In genomic region chr16:16884451-16884850, GRCh38 we compare ENCODE assay signal across 23 cellular contexts.
"Had no signal": no experiment of that assay in that cellular context is flagged by ENCODE, and none has a peak within 500 bp of the region (broad histone marks: within the 10 kb centered on the region; RNA-seq: fewer than 3 reads in every experiment).

No MANE protein-coding gene starts in this region.

- H3K4me1 ChIP-seq: colonic mucosa, esophagus squamous epithelium, foreskin keratinocyte, gastrocnemius medialis, gastroesophageal sphincter, heart left ventricle, heart right ventricle had no signal

- H3K9me3 ChIP-seq: colonic mucosa, esophagus squamous epithelium, gastrocnemius medialis, gastroesophageal sphincter, heart left ventricle, heart right ventricle had no signal

- H3K27ac Mint-ChIP-seq: dendritic cell treated with granulocyte-macrophage colony-stimulating factor and Interleukin-4, amounts not matched to agents 40 ng/mL and 50 ng/mL, for 4 days; effector memory CD8-positive, alpha-beta T cell; endodermal cell had no signal

- H3K36me3 ChIP-seq: colonic mucosa, esophagus squamous epithelium, gastrocnemius medialis, gastroesophageal sphincter, heart left ventricle, heart right ventricle had no signal

- H3K4me3 Mint-ChIP-seq: dendritic cell treated with granulocyte-macrophage colony-stimulating factor and Interleukin-4, amounts not matched to agents 40 ng/mL and 50 ng/mL, for 4 days; effector memory CD8-positive, alpha-beta T cell; endodermal cell had no signal

- ATAC-seq: effector memory CD8-positive, alpha-beta T cell; esophagus mucosa; foreskin keratinocyte; gastrocnemius medialis; gastroesophageal sphincter; heart left ventricle; heart right ventricle had no signal

- H3K9me3 Mint-ChIP-seq: dendritic cell treated with granulocyte-macrophage colony-stimulating factor and Interleukin-4, amounts not matched to agents 40 ng/mL and 50 ng/mL, for 4 days; effector memory CD8-positive, alpha-beta T cell; endodermal cell had no signal

- H3K27ac ChIP-seq: colonic mucosa, coronary artery, dorsolateral prefrontal cortex, epithelial cell of prostate, esophagus squamous epithelium, foreskin keratinocyte, gastrocnemius medialis, gastroesophageal sphincter, heart left ventricle, heart right ventricle had no signal

- H3K4me3 ChIP-seq: colonic mucosa, coronary artery, dorsolateral prefrontal cortex, esophagus squamous epithelium, gastrocnemius medialis, gastroesophageal sphincter, heart left ventricle, heart right ventricle had no signal

- H3K27me3 ChIP-seq: colonic mucosa, foreskin keratinocyte, gastrocnemius medialis had no signal

- DNase-seq: colonic mucosa; cortex of kidney; dermis blood vessel endothelial cell; dorsolateral prefrontal cortex; effector CD4-positive, alpha-beta T cell; effector CD8-positive, alpha-beta T cell; effector memory CD4-positive, alpha-beta T cell; effector memory CD8-positive, alpha-beta T cell; endodermal cell; erythroblast; esophagus squamous epithelium; foreskin fibroblast; foreskin keratinocyte; foreskin melanocyte; gastrocnemius medialis; glutamatergic neuron; heart left ventricle; heart right ventricle had no signal
